In the genomic region with DNA sequence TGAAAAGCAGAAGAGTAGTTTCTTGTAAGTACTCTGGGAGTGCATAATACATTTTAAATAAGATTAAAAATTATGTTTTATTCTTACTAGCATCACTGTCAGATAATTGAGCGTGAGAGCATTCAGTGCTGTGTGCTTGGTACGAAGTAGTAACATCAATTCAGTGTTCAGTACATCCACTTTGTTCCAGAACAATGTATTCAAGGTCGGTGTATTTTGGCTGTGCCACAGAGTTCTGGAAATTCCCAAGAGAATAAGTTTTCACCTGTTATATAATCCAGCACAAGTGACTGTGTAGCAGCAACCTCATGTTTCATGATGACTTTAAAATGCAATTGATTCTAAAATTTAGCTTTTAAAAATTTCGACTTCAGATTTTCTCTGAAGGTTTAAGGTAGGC, we compare ENCODE assay signal across 1 cellular context.
TF ChIP-seq lines count a peak whose summit lies in the region.

No MANE protein-coding gene starts in this region.

TF ChIP-seq in IMR-90, 13 proteins besides CTCF, POLR2A, EP300 and RAD21 (continued from another document):
- TF ChIP-seq, protein P1, sequence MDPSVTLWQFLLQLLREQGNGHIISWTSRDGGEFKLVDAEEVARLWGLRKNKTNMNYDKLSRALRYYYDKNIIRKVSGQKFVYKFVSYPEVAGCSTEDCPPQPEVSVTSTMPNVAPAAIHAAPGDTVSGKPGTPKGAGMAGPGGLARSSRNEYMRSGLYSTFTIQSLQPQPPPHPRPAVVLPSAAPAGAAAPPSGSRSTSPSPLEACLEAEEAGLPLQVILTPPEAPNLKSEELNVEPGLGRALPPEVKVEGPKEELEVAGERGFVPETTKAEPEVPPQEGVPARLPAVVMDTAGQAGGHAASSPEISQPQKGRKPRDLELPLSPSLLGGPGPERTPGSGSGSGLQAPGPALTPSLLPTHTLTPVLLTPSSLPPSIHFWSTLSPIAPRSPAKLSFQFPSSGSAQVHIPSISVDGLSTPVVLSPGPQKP (IDR thresholded peaks at IDR 0.05; ENCODE audit: borderline replicate concordance, low read depth, low read length), result no peak
- TF ChIP-seq MXI1 (IDR thresholded peaks at IDR 0.05; ENCODE audit: borderline replicate concordance, low read depth, low read length), result no peak
TF ChIP-seq in IMR-90: peak in this region for 0.
